ENCODE assay signal across 1 cellular context in the genomic region with DNA sequence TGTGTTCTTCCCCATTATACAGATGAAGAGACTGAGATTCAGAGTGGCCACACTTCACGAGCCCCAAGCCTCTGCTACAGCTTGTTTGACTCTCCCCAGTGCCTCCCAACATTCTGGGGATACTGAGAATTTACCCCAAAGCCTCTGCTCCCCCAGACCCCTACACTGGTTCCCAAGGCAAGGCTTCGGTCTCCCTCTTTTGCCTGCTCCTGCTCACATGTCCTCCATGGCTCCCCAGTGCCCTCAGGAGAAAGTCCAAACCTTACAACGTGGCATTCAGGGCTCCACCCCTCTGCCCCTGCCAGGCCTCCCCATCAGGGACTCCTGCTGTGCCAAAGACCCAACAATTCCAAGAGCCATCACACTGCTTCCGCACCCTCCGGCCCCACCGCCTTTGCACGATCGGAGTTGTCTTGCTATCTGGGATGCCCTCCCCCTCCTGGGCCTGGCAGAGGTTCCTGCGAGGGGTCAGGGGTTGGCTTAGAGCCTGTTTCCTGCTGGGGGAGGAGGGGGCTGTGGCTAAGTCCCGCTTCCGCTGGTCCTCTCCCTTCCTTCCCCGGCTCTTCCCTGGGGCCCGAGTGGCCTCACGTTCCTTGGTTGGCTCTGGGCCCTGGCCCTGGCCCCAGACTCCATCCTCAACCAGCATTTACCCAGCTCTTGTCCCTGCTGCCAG.
TF ChIP-seq lines count a peak whose summit lies in the region.

No MANE protein-coding gene starts in this region.

TF ChIP-seq in endothelial cell of umbilical vein, 7 proteins besides CTCF, POLR2A, EP300 and RAD21:
- TF ChIP-seq, protein P1, sequence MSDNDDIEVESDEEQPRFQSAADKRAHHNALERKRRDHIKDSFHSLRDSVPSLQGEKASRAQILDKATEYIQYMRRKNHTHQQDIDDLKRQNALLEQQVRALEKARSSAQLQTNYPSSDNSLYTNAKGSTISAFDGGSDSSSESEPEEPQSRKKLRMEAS (IDR thresholded peaks at IDR 0.05; ENCODE audit: insufficient read depth, insufficient read length): no peak
- TF ChIP-seq POLR2AphosphoS5 (IDR thresholded peaks at IDR 0.05; ENCODE audit: insufficient read depth, low read depth, low read length): peak; percentile 62
- TF ChIP-seq MYC (IDR thresholded peaks at IDR 0.05; ENCODE audit: low read depth, low read length): no peak
- TF ChIP-seq JUN (IDR thresholded peaks at IDR 0.05; ENCODE audit: borderline replicate concordance, insufficient read depth, insufficient read length, low read depth): no peak
- TF ChIP-seq EZH2 (IDR thresholded peaks at IDR 0.05; ENCODE audit: borderline replicate concordance, low read depth, low read length, severe bottlenecking): no peak
TF ChIP-seq in endothelial cell of umbilical vein: peak in this region for 1.
